In the genomic region with DNA sequence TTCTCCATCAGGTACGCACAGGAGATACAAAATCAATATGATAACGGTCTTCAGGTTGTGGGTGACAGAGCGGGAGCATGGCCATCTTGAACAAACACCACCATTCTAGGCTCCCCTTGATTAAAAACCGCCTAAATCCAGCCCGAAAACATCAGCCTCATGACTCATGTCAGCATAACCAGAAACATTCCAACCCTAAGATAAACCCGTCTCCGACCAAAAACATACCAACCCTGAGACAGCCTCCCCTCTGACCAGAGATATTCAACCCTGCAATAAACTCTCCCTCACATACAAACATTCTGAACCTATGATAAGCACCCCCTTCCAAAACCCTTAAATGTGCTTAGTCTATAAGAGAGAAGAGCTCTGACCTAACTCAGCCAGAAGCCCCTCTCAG, we compare ENCODE assay signal across 15 cellular contexts.
DNase-seq lines count a peak whose midpoint lies in the region; ATAC-seq and TF ChIP-seq lines count a peak whose summit lies in the region.
"Had no signal": no experiment of that assay in that cellular context is flagged by ENCODE, and none has a peak within 500 bp of the region (broad histone marks: within the 10 kb centered on the region; RNA-seq: fewer than 3 reads in every experiment).

No MANE protein-coding gene starts in this region.

- peak overlapping the region; percentile 83 for H3K27ac ChIP-seq in psoas muscle

- no peak overlapping the region for H3K4me3 ChIP-seq in foreskin fibroblast (ENCODE audit: low read depth in 1 of 2, low read length in 2 of 2)
- no peak overlapping the region for H3K4me3 ChIP-seq in psoas muscle

- H3K36me3 Mint-ChIP-seq in WTC11: peaks cover 64% of the 10 kb centered on the region
- H3K36me3 Mint-ChIP-seq in activated CD4-positive, alpha-beta T cell treated with anti-CD3 and anti-CD28 coated beads, Interleukin-2, amount 10 ng/mL, durations not matched to agents 7 days and 5 days (ENCODE audit: low read depth): peaks cover 27% of the 10 kb centered on the region

- H3K4me3 Mint-ChIP-seq in WTC11: no peak overlapping the region
- H3K4me3 Mint-ChIP-seq in activated CD4-positive, alpha-beta T cell treated with anti-CD3 and anti-CD28 coated beads, Interleukin-2, amount 10 ng/mL, durations not matched to agents 7 days and 5 days: no peak overlapping the region
- H3K4me3 Mint-ChIP-seq: CD4-positive, alpha-beta memory T cell; T-cell had no signal

- DNase-seq in ELR (ENCODE audit: low read depth) (peak; percentile 61), WTC11 (ENCODE audit: low spot score) (no peak), foreskin fibroblast (peak; percentile 47 to 80), psoas muscle (no peak)
- DNase-seq in activated naive CD4-positive, alpha-beta T cell treated with anti-CD3 and anti-CD28 coated beads, Interleukin-2, amount 50 U/mL, for 16 hours: no peak
- no peak for DNase-seq in activated CD4-positive, alpha-beta T cell treated with anti-CD3 and anti-CD28 coated beads, Interleukin-2, amount 10 ng/mL, durations not matched to agents 7 days and 5 days
- DNase-seq: CD4-positive, alpha-beta memory T cell; GF-D8; KG1; NCI-H1694; PC-3; stimulated activated CD4-positive, alpha-beta T cell treated with anti-CD3 and anti-CD28 coated beads, Interleukin-1b, Interleukin-23, amount 100 ng/mL, for 48 hours; T-cell had no signal

- CTCF ChIA-PET in WTC11 (lab: Charles Lee): no interaction called here
- CTCF ChIA-PET in activated CD4-positive, alpha-beta T cell treated with anti-CD3 and anti-CD28 coated beads, Interleukin-2, amount 10 ng/mL, durations not matched to agents 7 days and 5 days (lab: Charles Lee): no interaction called here

- H3K27me3 Mint-ChIP-seq in WTC11 (ENCODE audit: low read depth): no peaks in the 10 kb centered on the region
- no peaks in the 10 kb centered on the region for H3K27me3 Mint-ChIP-seq in activated CD4-positive, alpha-beta T cell treated with anti-CD3 and anti-CD28 coated beads, Interleukin-2, amount 10 ng/mL, durations not matched to agents 7 days and 5 days
- H3K27me3 Mint-ChIP-seq: CD4-positive, alpha-beta memory T cell; T-cell had no signal

- intact Hi-C loops in psoas muscle (cut with DNase I): no loop called here

- H3K36me3 ChIP-seq in psoas muscle (ENCODE audit: insufficient read depth in 1 of 2, low read depth in 1 of 2): no peaks in the 10 kb centered on the region

- peak overlapping the region; percentile 18 for H3K27ac Mint-ChIP-seq in WTC11
- no peak overlapping the region for H3K27ac Mint-ChIP-seq in activated CD4-positive, alpha-beta T cell treated with anti-CD3 and anti-CD28 coated beads, Interleukin-2, amount 10 ng/mL, durations not matched to agents 7 days and 5 days
- H3K27ac Mint-ChIP-seq: T-cell had no signal

- POLR2A ChIA-PET in WTC11 (lab: Charles Lee): no interaction called here
- POLR2A ChIA-PET in activated CD4-positive, alpha-beta T cell treated with anti-CD3 and anti-CD28 coated beads, Interleukin-2, amount 10 ng/mL, durations not matched to agents 7 days and 5 days (lab: Charles Lee): no interaction called here

- TF ChIP-seq CTCF in WTC11 (IDR thresholded peaks at IDR 0.05): no peak
- no peak for TF ChIP-seq CTCF in foreskin fibroblast (IDR thresholded peaks at IDR 0.05; ENCODE audit: low read depth, low read length)
- TF ChIP-seq CTCF in psoas muscle (IDR thresholded peaks at IDR 0.05): no peak

- no peaks in the 10 kb centered on the region for H3K27me3 ChIP-seq in psoas muscle (ENCODE audit: insufficient read depth in 3 of 3, low read length in 2 of 3)

- no peaks in the 10 kb centered on the region for H3K9me3 ChIP-seq in psoas muscle

- peaks cover 13% of the 10 kb centered on the region for H3K4me1 Mint-ChIP-seq in WTC11
- no peaks in the 10 kb centered on the region for H3K4me1 Mint-ChIP-seq in activated CD4-positive, alpha-beta T cell treated with anti-CD3 and anti-CD28 coated beads, Interleukin-2, amount 10 ng/mL, durations not matched to agents 7 days and 5 days

- ATAC-seq in WTC11: no peak
- no peak for ATAC-seq in psoas muscle
- no peak for ATAC-seq in GM21825 (IDR thresholded peaks at IDR 0.05; ENCODE audit: unreplicated experiment)
- ATAC-seq in HG03565 (IDR thresholded peaks at IDR 0.05; ENCODE audit: unreplicated experiment): no peak
- ATAC-seq: PC-3, T-cell had no signal

- peaks cover 54% of the 10 kb centered on the region for H3K9me3 Mint-ChIP-seq in WTC11
- peaks cover 24% of the 10 kb centered on the region for H3K9me3 Mint-ChIP-seq in activated CD4-positive, alpha-beta T cell treated with anti-CD3 and anti-CD28 coated beads, Interleukin-2, amount 10 ng/mL, durations not matched to agents 7 days and 5 days

- no peaks in the 10 kb centered on the region for H3K4me1 ChIP-seq in psoas muscle

- WGBS in psoas muscle, 3 donors: 88 to 91% (median 89%) methylated on average over 7 of the region's 7 CpGs

TF ChIP-seq in WTC11, 78 proteins besides CTCF, POLR2A, EP300 and RAD21:
- TF ChIP-seq JAZF1 (CRISPR knock-in tag; IDR thresholded peaks at IDR 0.05): no peak
- no peak for TF ChIP-seq PRRX2 (CRISPR knock-in tag; IDR thresholded peaks at IDR 0.05)
- no peak for TF ChIP-seq FOXJ3 (CRISPR knock-in tag; IDR thresholded peaks at IDR 0.05; ENCODE audit: borderline replicate concordance)
- TF ChIP-seq FOXP1 (CRISPR knock-in tag; IDR thresholded peaks at IDR 0.05; ENCODE audit: borderline replicate concordance): no peak
- no peak for TF ChIP-seq HMGA2 (CRISPR knock-in tag; IDR thresholded peaks at IDR 0.05)
- TF ChIP-seq, protein P1, sequence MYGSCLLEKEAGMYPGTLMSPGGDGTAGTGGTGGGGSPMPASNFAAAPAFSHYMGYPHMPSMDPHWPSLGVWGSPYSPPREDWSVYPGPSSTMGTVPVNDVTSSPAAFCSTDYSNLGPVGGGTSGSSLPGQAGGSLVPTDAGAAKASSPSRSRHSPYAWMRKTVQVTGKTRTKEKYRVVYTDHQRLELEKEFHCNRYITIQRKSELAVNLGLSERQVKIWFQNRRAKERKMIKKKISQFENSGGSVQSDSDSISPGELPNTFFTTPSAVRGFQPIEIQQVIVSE (CRISPR knock-in tag; IDR thresholded peaks at IDR 0.05; ENCODE audit: borderline replicate concordance): no peak

Comparison
In these comparisons a context has a peak if more than half of its experiments do, and no peak if none do; other contexts are left out.
1. DNase-seq: peak in ELR (single experiment) and foreskin fibroblast (2 of 2); none in WTC11 (single experiment), psoas muscle (0 of 2), activated naive CD4-positive, alpha-beta T cell treated with anti-CD3 and anti-CD28 coated beads, Interleukin-2, amount 50 U/mL, for 16 hours (single experiment) and activated CD4-positive, alpha-beta T cell treated with anti-CD3 and anti-CD28 coated beads, Interleukin-2, amount 10 ng/mL, durations not matched to agents 7 days and 5 days (single experiment).